In the genomic region with DNA sequence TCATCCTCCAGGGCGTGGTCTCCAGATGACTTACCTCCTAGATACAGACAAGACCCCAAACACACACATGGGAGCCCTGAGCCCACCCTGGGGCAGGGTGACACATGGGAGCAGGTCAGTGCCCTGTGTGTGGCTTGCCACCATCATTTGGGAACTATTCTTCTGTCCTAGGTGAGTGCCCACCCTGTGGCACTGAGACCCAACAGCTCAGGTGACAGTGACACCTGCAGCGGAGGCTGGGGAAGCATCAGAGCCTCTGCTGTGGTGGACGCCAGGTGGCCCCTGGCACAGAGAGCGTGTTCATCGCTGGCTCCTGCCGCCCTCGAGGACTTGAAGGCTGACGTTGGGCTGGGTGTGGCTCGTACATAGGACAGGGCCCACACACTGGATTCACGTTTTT, we compare ENCODE assay signal across 1 cellular context.
TF ChIP-seq lines count a peak whose summit lies in the region.

No MANE protein-coding gene starts in this region.

TF ChIP-seq in H1, 55 proteins besides CTCF, POLR2A, EP300 and RAD21:
- no peak for TF ChIP-seq SIN3A (conservative IDR thresholded peaks at IDR 0.05 in 1 of 2, IDR thresholded peaks at IDR 0.05 in 1 of 2; ENCODE audit: low read depth in 1 of 2, low read length in 2 of 2)
- no peak for TF ChIP-seq TAF7 (optimal IDR thresholded peaks at IDR 0.05; ENCODE audit: borderline replicate concordance, low read depth, low read length)
- TF ChIP-seq SP2 (IDR thresholded peaks at IDR 0.05; ENCODE audit: low read length), result no peak
- no peak for TF ChIP-seq CEBPB (IDR thresholded peaks at IDR 0.05; ENCODE audit: low read depth, low read length)
- no peak for TF ChIP-seq SAP30 (IDR thresholded peaks at IDR 0.05; ENCODE audit: insufficient read depth, insufficient replicate concordance, low read length)
- TF ChIP-seq, protein P1, sequence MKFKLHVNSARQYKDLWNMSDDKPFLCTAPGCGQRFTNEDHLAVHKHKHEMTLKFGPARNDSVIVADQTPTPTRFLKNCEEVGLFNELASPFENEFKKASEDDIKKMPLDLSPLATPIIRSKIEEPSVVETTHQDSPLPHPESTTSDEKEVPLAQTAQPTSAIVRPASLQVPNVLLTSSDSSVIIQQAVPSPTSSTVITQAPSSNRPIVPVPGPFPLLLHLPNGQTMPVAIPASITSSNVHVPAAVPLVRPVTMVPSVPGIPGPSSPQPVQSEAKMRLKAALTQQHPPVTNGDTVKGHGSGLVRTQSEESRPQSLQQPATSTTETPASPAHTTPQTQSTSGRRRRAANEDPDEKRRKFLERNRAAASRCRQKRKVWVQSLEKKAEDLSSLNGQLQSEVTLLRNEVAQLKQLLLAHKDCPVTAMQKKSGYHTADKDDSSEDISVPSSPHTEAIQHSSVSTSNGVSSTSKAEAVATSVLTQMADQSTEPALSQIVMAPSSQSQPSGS (IDR thresholded peaks at IDR 0.05; ENCODE audit: low read length), result no peak
- no peak for TF ChIP-seq ASH2L (IDR thresholded peaks at IDR 0.05; ENCODE audit: low read length)
- no peak for TF ChIP-seq GABPA (IDR thresholded peaks at IDR 0.05; ENCODE audit: borderline replicate concordance, insufficient read depth, low read length)
- TF ChIP-seq TEAD4 (IDR thresholded peaks at IDR 0.05; ENCODE audit: low read depth, low read length), result no peak
- TF ChIP-seq BACH1 (IDR thresholded peaks at IDR 0.05; ENCODE audit: low read length), result no peak
